Comparison of ENCODE assay signal across 1 cellular context in the genomic region with DNA sequence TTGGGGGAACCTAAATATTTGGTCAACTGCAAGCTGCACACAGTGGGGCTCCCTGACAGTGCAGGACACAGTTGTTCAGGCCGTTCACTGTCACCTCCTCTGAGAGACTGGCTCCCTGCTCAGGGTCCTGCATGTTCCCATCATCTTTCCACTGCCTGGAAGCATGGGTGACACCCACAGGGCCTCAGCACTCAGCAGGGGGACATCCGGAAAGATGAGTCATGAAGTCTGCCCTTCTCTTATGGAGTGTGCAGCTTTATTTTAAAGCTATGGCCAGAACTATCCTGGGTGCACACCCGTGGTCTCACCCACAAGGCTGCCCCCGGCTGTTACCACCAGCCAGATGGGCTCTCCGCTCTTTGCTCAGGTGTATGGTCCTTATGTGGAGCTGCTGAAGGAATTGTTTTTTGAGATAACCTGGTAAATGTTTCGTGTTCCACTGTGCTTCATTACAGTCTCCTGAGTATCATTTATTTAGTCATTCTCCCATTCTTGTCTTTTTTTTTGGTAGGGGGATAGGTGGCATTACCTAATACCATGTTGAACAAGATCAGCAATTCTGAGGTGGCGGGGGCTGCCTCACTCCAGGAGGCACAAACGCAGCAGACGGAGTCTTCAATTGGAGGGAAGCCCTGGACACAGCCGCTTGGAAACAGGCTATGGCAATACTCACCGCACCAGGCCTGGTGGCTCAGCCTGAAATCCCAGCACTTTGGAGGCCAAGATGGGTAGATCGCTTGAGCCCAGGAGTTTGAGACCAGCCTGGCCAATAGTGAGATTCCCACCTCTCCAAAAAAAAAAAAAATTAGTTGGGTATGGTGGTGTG.
TF ChIP-seq lines count a peak whose summit lies in the region.

No MANE protein-coding gene starts in this region.

TF ChIP-seq in SK-N-SH, 30 proteins besides CTCF, POLR2A, EP300 and RAD21:
- TF ChIP-seq, protein P1, sequence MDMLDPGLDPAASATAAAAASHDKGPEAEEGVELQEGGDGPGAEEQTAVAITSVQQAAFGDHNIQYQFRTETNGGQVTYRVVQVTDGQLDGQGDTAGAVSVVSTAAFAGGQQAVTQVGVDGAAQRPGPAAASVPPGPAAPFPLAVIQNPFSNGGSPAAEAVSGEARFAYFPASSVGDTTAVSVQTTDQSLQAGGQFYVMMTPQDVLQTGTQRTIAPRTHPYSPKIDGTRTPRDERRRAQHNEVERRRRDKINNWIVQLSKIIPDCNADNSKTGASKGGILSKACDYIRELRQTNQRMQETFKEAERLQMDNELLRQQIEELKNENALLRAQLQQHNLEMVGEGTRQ (IDR thresholded peaks at IDR 0.05; ENCODE audit: borderline replicate concordance, low read depth, low read length): no peak
- TF ChIP-seq RCOR1 (IDR thresholded peaks at IDR 0.05; ENCODE audit: low read length): no peak
- TF ChIP-seq POLR2AphosphoS5 (IDR thresholded peaks at IDR 0.05; ENCODE audit: low read depth, low read length): no peak
- TF ChIP-seq TCF12 (IDR thresholded peaks at IDR 0.05): no peak
- no peak for TF ChIP-seq CHD2 (IDR thresholded peaks at IDR 0.05; ENCODE audit: low read length, partially characterized antibody)
- no peak for TF ChIP-seq FOXJ3 (CRISPR knock-in tag; IDR thresholded peaks at IDR 0.05)
- no peak for TF ChIP-seq GATA2 (CRISPR knock-in tag; IDR thresholded peaks at IDR 0.05)
- TF ChIP-seq, protein P2, sequence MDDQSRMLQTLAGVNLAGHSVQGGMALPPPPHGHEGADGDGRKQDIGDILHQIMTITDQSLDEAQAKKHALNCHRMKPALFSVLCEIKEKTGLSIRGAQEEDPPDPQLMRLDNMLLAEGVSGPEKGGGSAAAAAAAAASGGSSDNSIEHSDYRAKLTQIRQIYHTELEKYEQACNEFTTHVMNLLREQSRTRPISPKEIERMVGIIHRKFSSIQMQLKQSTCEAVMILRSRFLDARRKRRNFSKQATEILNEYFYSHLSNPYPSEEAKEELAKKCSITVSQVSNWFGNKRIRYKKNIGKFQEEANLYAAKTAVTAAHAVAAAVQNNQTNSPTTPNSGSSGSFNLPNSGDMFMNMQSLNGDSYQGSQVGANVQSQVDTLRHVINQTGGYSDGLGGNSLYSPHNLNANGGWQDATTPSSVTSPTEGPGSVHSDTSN (IDR thresholded peaks at IDR 0.05): no peak
- no peak for TF ChIP-seq SIN3A (IDR thresholded peaks at IDR 0.05; ENCODE audit: borderline replicate concordance, low read depth, low read length)
- no peak for TF ChIP-seq NRF1 (IDR thresholded peaks at IDR 0.05; ENCODE audit: low read depth, low read length)
- TF ChIP-seq TEAD4 (IDR thresholded peaks at IDR 0.05; ENCODE audit: borderline replicate concordance, insufficient read depth): no peak
- no peak; the same call in 1 of the 2 replicates for TF ChIP-seq JUND (IDR thresholded peaks at IDR 0.05)
TF ChIP-seq in SK-N-SH: peak in this region for 0.
